ENCODE assay signal across 15 cellular contexts in the genomic region with DNA sequence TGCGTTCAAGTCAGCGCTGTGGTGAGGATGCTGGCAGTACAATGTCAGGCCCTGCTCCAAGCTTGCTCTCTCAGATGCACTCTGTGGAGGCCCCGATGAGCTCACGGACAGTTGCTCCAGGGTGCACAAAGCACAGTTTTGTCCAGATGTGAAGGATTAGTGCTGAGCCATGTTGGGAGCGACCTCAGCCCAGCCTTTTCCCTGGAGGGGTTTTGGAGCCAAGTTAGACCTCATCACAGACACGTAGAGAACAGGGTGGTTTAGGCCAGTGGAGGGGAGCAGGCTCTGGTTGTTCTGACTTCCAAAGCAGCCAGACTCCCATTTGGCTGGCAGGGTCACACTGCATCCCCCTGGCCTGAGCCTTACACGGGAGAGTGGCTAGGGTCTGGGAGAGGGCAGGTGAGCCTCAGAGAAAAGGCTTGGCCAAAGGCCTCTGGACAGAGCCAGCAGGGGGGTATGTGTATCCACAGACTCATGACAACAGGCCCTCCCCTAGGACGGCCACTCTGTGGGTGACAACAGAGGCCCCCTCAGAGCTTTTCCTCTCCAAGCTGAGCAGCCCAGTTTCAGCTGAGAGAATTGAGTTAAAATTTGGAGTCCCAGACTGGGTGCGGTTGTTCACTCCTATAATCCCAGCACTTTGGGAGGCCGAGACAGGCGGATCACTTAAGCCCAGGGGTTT. TPM values are rescaled to one million over a fixed set of nuclear protein-coding genes. Genes with fewer than 3 reads are reported as not detected.
DNase-seq lines count a peak whose midpoint lies in the region; ATAC-seq and TF ChIP-seq lines count a peak whose summit lies in the region.
"Had no signal": no experiment of that assay in that cellular context is flagged by ENCODE, and none has a peak within 500 bp of the region (broad histone marks: within the 10 kb centered on the region; RNA-seq: fewer than 3 reads in every experiment).

No MANE protein-coding gene starts in this region.

- H3K36me3 Mint-ChIP-seq in T-cell: no peaks in the 10 kb centered on the region

- peaks cover 3 to 7% (median 5%) of the 10 kb centered on the region in 3 donors for H3K4me1 Mint-ChIP-seq in T-cell

- no peaks in the 10 kb centered on the region for H3K9me3 Mint-ChIP-seq in T-cell
- H3K9me3 Mint-ChIP-seq: effector memory CD8-positive, alpha-beta T cell had no signal

- H3K27ac Mint-ChIP-seq in T-cell: no peak overlapping the region
- H3K27ac Mint-ChIP-seq: effector memory CD8-positive, alpha-beta T cell had no signal

- TF ChIP-seq CTCF in AG10803 (conservative IDR thresholded peaks at IDR 0.05; ENCODE audit: low read length) (no peak), RWPE1 (conservative IDR thresholded peaks at IDR 0.05; ENCODE audit: low read depth) (no peak)

- CTCF ChIA-PET in RWPE1 (lab: Yijun Ruan, JAX): interaction anchor here (0.6 to 0.9 kb wide), 3 partner anchors 78 to 241 kb away, joined by 3 to 4 read pairs (median 4); no protein-coding TSS in a partner anchor
- CTCF ChIA-PET in T-cell (lab: Charles Lee): interaction anchor here in 1 of 2 donors (0.7 kb wide), 1 partner anchor 305 kb away, joined by 3 read pairs; no protein-coding TSS in a partner anchor

- H3K4me3 Mint-ChIP-seq in T-cell: no peak overlapping the region
- H3K4me3 Mint-ChIP-seq: effector memory CD8-positive, alpha-beta T cell had no signal

- no peak overlapping the region for H3K4me3 ChIP-seq in AG10803 (ENCODE audit: low read length)

- peaks cover 19 to 52% of the 10 kb centered on the region in 2 donors for H3K27me3 Mint-ChIP-seq in T-cell

- peak; percentile 92 for DNase-seq in AG10803 (ENCODE audit: low read depth)
- no peak for DNase-seq in RWPE1 (ENCODE audit: low spot score)
- DNase-seq in cardiac septum (ENCODE audit: low spot score): peak; percentile 70
- peak; percentile 74 for DNase-seq in sciatic nerve (ENCODE audit: low spot score)
- DNase-seq in T-cell: no peak
- DNase-seq: C1 segment of cervical spinal cord; effector memory CD8-positive, alpha-beta T cell; NCI-H187; stimulated activated CD4-positive, alpha-beta T cell treated with anti-CD3 and anti-CD28 coated beads, Interleukin-4, amount 100 ng/mL, for 4 hours; trophoblast cell had no signal

- peak; percentile 79 for ATAC-seq in sciatic nerve
- ATAC-seq in HG03520 (IDR thresholded peaks at IDR 0.05; ENCODE audit: unreplicated experiment): no peak
- no peak for ATAC-seq in T-cell (replicated peaks in 1 of 4)
- ATAC-seq in GM21360 (IDR thresholded peaks at IDR 0.05; ENCODE audit: unreplicated experiment): no peak
- no peak for ATAC-seq in HG03571 (IDR thresholded peaks at IDR 0.05; ENCODE audit: unreplicated experiment)
- ATAC-seq: effector memory CD8-positive, alpha-beta T cell had no signal

- peak overlapping the region; percentile 58 for H3K27ac ChIP-seq in RWPE1

- intact Hi-C loops in cardiac septum (cut with DNase I): no loop called here
- intact Hi-C loops in sciatic nerve (cut with DNase I): no loop called here

- POLR2A ChIA-PET in RWPE1 (lab: Yijun Ruan, JAX; ENCODE audit: low non-redundant PET) (no interaction called here), T-cell (lab: Charles Lee) (no interaction called here)

RNA-seq across cellular contexts. Expression of a gene that starts 4.6 kb away (rescaled TPM):
- 30.4 TPM for total RNA-seq in cardiac septum
- total RNA-seq in sciatic nerve: 103 TPM
- total RNA-seq in T-cell: not detected
- total RNA-seq: activated CD8-positive, alpha-beta memory T cell treated with anti-CD3 and anti-CD28 coated beads for 36 hours; T-helper 1 cell treated with Interleukin-12 subunit alpha and Interleukin-12 subunit beta and Interleukin-4 antibody, amounts not matched to agents 30 ng/mL and 1 ng/mL, for 36 hours had no signal

RNA-seq across cellular contexts. Expression of a gene that starts 58.7 kb away (rescaled TPM):
- total RNA-seq in cardiac septum: 7.1 TPM
- total RNA-seq in sciatic nerve: 13.6 TPM
- 10 to 100 TPM in 4 of 5 donors, 1 to 10 TPM in 1; 9.6 to 16.6 (median 13.3) TPM for total RNA-seq in T-cell

Comparison
In these comparisons a context has a peak if more than half of its experiments do, and no peak if none do; other contexts are left out.
1. DNase-seq: peak in AG10803 (single experiment), cardiac septum (single experiment) and sciatic nerve (single experiment); none in RWPE1 (single experiment) and T-cell (0 of 34).
2. RNA of a gene that starts 4.6 kb away (total RNA-seq): 103 TPM in sciatic nerve (single experiment) and 30.4 TPM in cardiac septum (single experiment); not detected in T-cell; every median in the first group is over 10 times any median in the second.